ENCODE assay signal across 7 cellular contexts in genomic region chr15:20193530-20193929, GRCh38.
DNase-seq lines count a peak whose midpoint lies in the region; ATAC-seq and TF ChIP-seq lines count a peak whose summit lies in the region.
"Not testable (repeated sequence)": the region's sequence is repeated elsewhere in the genome, so short reads cannot be mapped to it uniquely, and the experiment has no call there.

No MANE protein-coding gene starts in this region.

- not testable (repeated sequence) for H3K4me3 Mint-ChIP-seq in activated CD4-positive, alpha-beta T cell treated with anti-CD3 and anti-CD28 coated beads, Interleukin-2, amount 10 ng/mL, durations not matched to agents 24 days and 14 days; mesothelial cell of epicardium

- not testable (repeated sequence) for H4K20me1 ChIP-seq in OCI-LY3 (ENCODE audit: insufficient read depth, low read length)

- H3K4me1 Mint-ChIP-seq in activated CD4-positive, alpha-beta T cell treated with anti-CD3 and anti-CD28 coated beads, Interleukin-2, amount 10 ng/mL, durations not matched to agents 24 days and 14 days; mesothelial cell of epicardium: not testable (repeated sequence)

- intact Hi-C loops in activated CD4-positive, alpha-beta T cell treated with anti-CD3 and anti-CD28 coated beads, Interleukin-2, amount 10 ng/mL, durations not matched to agents 24 days and 14 days (cut with micrococcal nuclease); Right ventricle myocardium superior (cut with DNase I): not testable (repeated sequence)

- peak overlapping the region; percentile 34 for H3K4me3 ChIP-seq in OCI-LY3 (ENCODE audit: low read length)

- not testable (repeated sequence) for H3K9me3 Mint-ChIP-seq in activated CD4-positive, alpha-beta T cell treated with anti-CD3 and anti-CD28 coated beads, Interleukin-2, amount 10 ng/mL, durations not matched to agents 24 days and 14 days
- peaks cover 28% of the 10 kb centered on the region for H3K9me3 Mint-ChIP-seq in mesothelial cell of epicardium

- H3K79me2 ChIP-seq in OCI-LY3 (ENCODE audit: low read length), result not testable (repeated sequence)

- H3K36me3 ChIP-seq in OCI-LY3 (replicated peaks; ENCODE audit: low read depth, low read length), result not testable (repeated sequence)

- in situ Hi-C loops in KBM-7 (cut with MboI; ENCODE audit: low pct_unique_long_range_greater_than_20kb, low sequenced_read_pairs), result not testable (repeated sequence)

- H3K27me3 ChIP-seq in OCI-LY3 (ENCODE audit: low read depth, low read length), result not testable (repeated sequence)

- DNase-seq in CD1c-positive myeloid dendritic cell (ENCODE audit: extremely low spot score) (peak; percentile 39), KBM-7 (peak; percentile 55), pons (ENCODE audit: low spot score) (peak; percentile 16)
- peak; percentile 53 for DNase-seq in activated CD4-positive, alpha-beta T cell treated with anti-CD3 and anti-CD28 coated beads, Interleukin-2, amount 10 ng/mL, durations not matched to agents 24 days and 14 days
- DNase-seq in Right ventricle myocardium superior; mesothelial cell of epicardium (ENCODE audit: low spot score in 2 of 2, unreplicated experiment in 2 of 2): not testable (repeated sequence)

- peak overlapping the region; percentile 37 for H3K4me2 ChIP-seq in OCI-LY3 (ENCODE audit: low read length)

- TF ChIP-seq CTCF in OCI-LY3 (IDR thresholded peaks at IDR 0.05; ENCODE audit: low read depth, low read length), result not testable (repeated sequence)
- TF ChIP-seq CTCF in mesothelial cell of epicardium (IDR thresholded peaks at IDR 0.05; ENCODE audit: unreplicated experiment), result peak; percentile 7

- H3K27me3 Mint-ChIP-seq in activated CD4-positive, alpha-beta T cell treated with anti-CD3 and anti-CD28 coated beads, Interleukin-2, amount 10 ng/mL, durations not matched to agents 24 days and 14 days; mesothelial cell of epicardium (ENCODE audit: low read depth): not testable (repeated sequence)

- not testable (repeated sequence) for H3K27ac Mint-ChIP-seq in activated CD4-positive, alpha-beta T cell treated with anti-CD3 and anti-CD28 coated beads, Interleukin-2, amount 10 ng/mL, durations not matched to agents 24 days and 14 days; mesothelial cell of epicardium

- not testable (repeated sequence) for H3K27ac ChIP-seq in OCI-LY3 (ENCODE audit: low read length)

- not testable (repeated sequence) for H3K36me3 Mint-ChIP-seq in activated CD4-positive, alpha-beta T cell treated with anti-CD3 and anti-CD28 coated beads, Interleukin-2, amount 10 ng/mL, durations not matched to agents 24 days and 14 days (ENCODE audit: low read depth); mesothelial cell of epicardium

- not testable (repeated sequence) for H3K9me3 ChIP-seq in OCI-LY3 (ENCODE audit: insufficient read depth, low read length)

- peak; percentile 58 for ATAC-seq in Right ventricle myocardium superior (ENCODE audit: poor library complexity)

- peak overlapping the region; percentile 2; the same call in 1 of the 2 replicates for H3K9ac ChIP-seq in OCI-LY3 (ENCODE audit: low read length)

- H2AFZ ChIP-seq in OCI-LY3 (ENCODE audit: low read depth, low read length), result peak overlapping the region; percentile 3; the same call in 1 of the 2 replicates

- peaks cover 11% of the 10 kb centered on the region for H3K4me1 ChIP-seq in OCI-LY3 (ENCODE audit: low read length)
